In the genomic region with DNA sequence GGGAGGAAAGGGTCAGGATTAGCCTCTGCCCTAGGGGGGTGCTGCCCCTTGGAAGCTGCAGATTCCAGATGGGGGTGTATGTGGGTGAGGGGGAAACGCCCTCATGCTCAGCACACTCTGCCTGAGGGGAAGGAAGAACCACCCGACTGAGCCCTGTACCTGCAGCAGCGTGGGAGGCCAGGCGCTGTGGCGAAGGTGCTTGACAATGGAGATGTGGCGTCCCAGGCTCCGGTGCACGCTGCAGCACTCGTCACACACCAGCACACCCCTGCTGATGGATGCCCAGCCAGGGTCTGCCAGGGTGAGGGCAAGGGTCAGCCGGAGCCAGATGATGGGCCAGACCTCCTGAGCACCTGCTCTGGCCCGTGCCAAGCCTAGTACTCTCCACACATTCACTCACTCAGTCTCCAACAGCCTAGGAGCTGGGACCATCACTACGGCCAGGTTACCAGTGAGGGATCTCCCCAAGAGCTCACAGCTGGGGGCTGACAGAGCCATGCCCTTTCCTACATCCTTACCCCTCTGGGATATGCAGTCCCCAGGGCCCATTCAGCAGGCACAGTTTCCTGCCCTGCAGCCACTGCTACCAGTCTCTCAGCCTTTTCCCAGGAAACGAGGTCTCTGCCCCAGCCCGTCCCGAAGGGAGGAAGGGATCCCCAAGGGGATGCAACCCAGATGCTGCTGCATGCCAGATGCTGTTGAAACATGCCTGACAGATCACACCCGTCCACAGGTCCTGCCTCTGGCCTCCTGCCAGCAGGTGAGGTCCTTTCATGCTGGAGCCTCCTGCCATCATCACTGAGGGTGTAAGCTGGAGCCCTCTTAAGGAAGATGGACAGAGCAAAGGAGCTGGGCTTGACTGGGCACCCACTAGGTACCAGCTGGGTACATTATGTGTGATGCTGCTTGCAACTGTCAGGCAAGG, we compare ENCODE assay signal across 1 cellular context.
TF ChIP-seq lines count a peak whose summit lies in the region.

No MANE protein-coding gene starts in this region.

TF ChIP-seq in IMR-90, 13 proteins besides CTCF, POLR2A, EP300 and RAD21:
- TF ChIP-seq SMC3 (IDR thresholded peaks at IDR 0.05; ENCODE audit: low read depth, low read length) = no peak
